Comparison of ENCODE assay signal across 23 cellular contexts in the genomic region with DNA sequence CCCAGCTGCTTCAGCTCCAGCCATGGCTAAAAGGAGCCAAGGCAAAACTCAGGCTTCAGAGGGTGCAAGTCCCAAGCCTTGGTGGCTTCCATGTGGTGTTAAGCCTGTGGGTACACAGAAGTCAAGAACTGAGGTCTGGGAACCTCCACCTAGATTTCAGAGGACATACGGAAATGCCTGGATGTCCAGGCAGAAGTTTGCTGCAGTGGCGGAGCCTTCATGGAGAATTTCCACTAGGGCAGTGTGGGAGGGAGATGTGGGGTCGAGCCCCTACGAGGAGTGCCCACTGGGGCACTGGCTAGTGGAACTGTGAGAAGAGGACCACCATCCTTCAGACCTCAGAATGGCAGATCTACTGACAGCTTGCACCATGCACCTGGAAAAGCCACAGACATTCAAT.
DNase-seq lines count a peak whose midpoint lies in the region; ATAC-seq, FAIRE-seq and TF ChIP-seq lines count a peak whose summit lies in the region.
"Had no signal": no experiment of that assay in that cellular context is flagged by ENCODE, and none has a peak within 500 bp of the region (broad histone marks: within the 10 kb centered on the region; RNA-seq: fewer than 3 reads in every experiment).

No MANE protein-coding gene starts in this region.

- WGBS in A549 (ENCODE audit: missing lambda C conversion rate) = no CpG with 5 or more reads among the region's 4 CpGs
- 91 to 100% methylated on average over 2 to 4 of the region's 4 CpGs for WGBS in endodermal cell (ENCODE audit: insufficient coverage in 1 of 2, insufficient read length in 1 of 2), 2 experiments
- WGBS in esophagus muscularis mucosa = 100% methylated on average over 2 of the region's 4 CpGs

- H3K9me3 Mint-ChIP-seq in endodermal cell = peaks cover 49% of the 10 kb centered on the region

- no peak for TF ChIP-seq RAD21 in A549 (conservative IDR thresholded peaks at IDR 0.05 in 1 of 2, IDR thresholded peaks at IDR 0.05 in 1 of 2)

- no peaks in the 10 kb centered on the region for H3K4me1 ChIP-seq in A549
- no peaks in the 10 kb centered on the region for H3K4me1 ChIP-seq in HEK293 (ENCODE audit: control insufficient read depth, insufficient read depth, low read length)
- no peaks in the 10 kb centered on the region for H3K4me1 ChIP-seq in endodermal cell (ENCODE audit: control insufficient read depth, insufficient read depth, low read length)
- peaks cover 0 to 7% (median 2%) of the 10 kb centered on the region in 4 donors for H3K4me1 ChIP-seq in esophagus muscularis mucosa
- peaks cover 4% of the 10 kb centered on the region for H3K4me1 ChIP-seq in Karpas-422 (ENCODE audit: low read length)
- peaks cover 0 to 5% of the 10 kb centered on the region in 2 donors for H3K4me1 ChIP-seq in right atrium auricular region
- H3K4me1 ChIP-seq: Caco-2 had no signal

- no peak for FAIRE-seq in A549 (lab: Jason Lieb, UNC)
- FAIRE-seq: A204.1, D721Med, G401.6, GM12892, GM18507 had no signal

- no peak for TF ChIP-seq CTCF in A549 (IDR thresholded peaks at IDR 0.05)
- no peak for TF ChIP-seq CTCF in HEK293 (tag by site-specific recombination; IDR thresholded peaks at IDR 0.05)
- TF ChIP-seq CTCF in endodermal cell (conservative IDR thresholded peaks at IDR 0.05) = no peak
- TF ChIP-seq CTCF in esophagus muscularis mucosa (IDR thresholded peaks at IDR 0.05) = no peak
- no peak for TF ChIP-seq CTCF in right atrium auricular region (IDR thresholded peaks at IDR 0.05)

- intact Hi-C loops in esophagus muscularis mucosa (cut with DNase I) (no loop called here), head of caudate nucleus (cut with DNase I) (no loop called here)

- no peak overlapping the region for H3K4me2 ChIP-seq in A549
- H3K4me2 ChIP-seq in Karpas-422 (ENCODE audit: low read depth, low read length, poor library complexity, severe bottlenecking) = no peak overlapping the region
- H3K4me2 ChIP-seq: BLaER1 treated with 17β-estradiol and CSF1 and Interleukin-3, amounts not matched to agents 10 nM and 100 nM had no signal

- peaks cover 14% of the 10 kb centered on the region for H3K36me3 Mint-ChIP-seq in endodermal cell (ENCODE audit: low read depth)
- H3K36me3 Mint-ChIP-seq: CD8-positive, alpha-beta T cell had no signal

- H3K36me3 ChIP-seq in HEK293 (ENCODE audit: control insufficient read depth in 2 of 2, insufficient read depth in 1 of 2, low read length in 2 of 2) (no peaks in the 10 kb centered on the region), endodermal cell (ENCODE audit: control insufficient read depth, insufficient read depth, low read length) (no peaks in the 10 kb centered on the region), esophagus muscularis mucosa (no peaks in the 10 kb centered on the region), Karpas-422 (ENCODE audit: insufficient read depth, low read length) (no peaks in the 10 kb centered on the region), right atrium auricular region (no peaks in the 10 kb centered on the region)

- no peak overlapping the region for H3K4me3 ChIP-seq in A549
- H3K4me3 ChIP-seq in HEK293 (ENCODE audit: low read depth, low read length) = no peak overlapping the region
- peak overlapping the region; percentile 40 for H3K4me3 ChIP-seq in endodermal cell (ENCODE audit: low read length)
- H3K4me3 ChIP-seq in esophagus muscularis mucosa = no peak overlapping the region
- H3K4me3 ChIP-seq in Karpas-422 (ENCODE audit: low read length) = no peak overlapping the region
- no peak overlapping the region for H3K4me3 ChIP-seq in right atrium auricular region

- H3K79me2 ChIP-seq in Karpas-422 (ENCODE audit: low read length) = no peaks in the 10 kb centered on the region

- H3K9me3 ChIP-seq in A549 = peaks cover 20% of the 10 kb centered on the region
- H3K9me3 ChIP-seq in HEK293 (ENCODE audit: control insufficient read depth, insufficient read depth, low read depth, low read length) = no peaks in the 10 kb centered on the region
- H3K9me3 ChIP-seq in endodermal cell (ENCODE audit: control insufficient read depth, low read length) = peaks cover 38% of the 10 kb centered on the region
- H3K9me3 ChIP-seq in esophagus muscularis mucosa = no peaks in the 10 kb centered on the region
- H3K9me3 ChIP-seq in Karpas-422 (ENCODE audit: low read length) = peaks cover 6% of the 10 kb centered on the region; the same call in 1 of the 2 replicates
- no peaks in the 10 kb centered on the region for H3K9me3 ChIP-seq in right atrium auricular region
- H3K9me3 ChIP-seq: Caco-2 had no signal

- H3K27ac ChIP-seq in A549 = no peak overlapping the region
- H3K27ac ChIP-seq in HEK293 (ENCODE audit: extremely low read depth, low read depth, low read length) = no peak overlapping the region
- no peak overlapping the region for H3K27ac ChIP-seq in endodermal cell (ENCODE audit: low read depth, low read length)
- H3K27ac ChIP-seq in esophagus muscularis mucosa (replicated peaks in 1 of 4) = no peak overlapping the region
- no peak overlapping the region for H3K27ac ChIP-seq in Karpas-422 (ENCODE audit: low read length)
- H3K27ac ChIP-seq in right atrium auricular region = no peak overlapping the region
- H3K27ac ChIP-seq: BLaER1 treated with 17β-estradiol and CSF1 and Interleukin-3, amounts not matched to agents 10 nM and 100 nM; C4-2B had no signal

- H3K4me3 Mint-ChIP-seq in endodermal cell = no peak overlapping the region
- H3K4me3 Mint-ChIP-seq: B cell; CD4-positive, alpha-beta T cell; CD8-positive, alpha-beta T cell had no signal

- H3K9ac ChIP-seq in endodermal cell (ENCODE audit: extremely low read depth, low read length, poor library complexity, severe bottlenecking) (no peak overlapping the region), Karpas-422 (ENCODE audit: low read length) (no peak overlapping the region)
- H3K9ac ChIP-seq: BLaER1 treated with 17β-estradiol and CSF1 and Interleukin-3, amounts not matched to agents 10 nM and 100 nM had no signal

- H3K27me3 Mint-ChIP-seq in endodermal cell (ENCODE audit: insufficient read depth) = peaks cover 43% of the 10 kb centered on the region

- H3K9me2 ChIP-seq in Karpas-422 (replicated peaks; ENCODE audit: insufficient read depth, low read length) = no peaks in the 10 kb centered on the region

- no peaks in the 10 kb centered on the region for H4K20me1 ChIP-seq in Karpas-422 (ENCODE audit: insufficient read depth, low read depth, low read length)
- H4K20me1 ChIP-seq: BLaER1 treated with 17β-estradiol and CSF1 and Interleukin-3, amounts not matched to agents 10 nM and 100 nM had no signal

- no peak for DNase-seq in A549 (ENCODE audit: low read depth in 1 of 2, low spot score in 1 of 2)
- no peak for DNase-seq in endodermal cell
- peak; percentile 14 for DNase-seq in esophagus muscularis mucosa (ENCODE audit: extremely low spot score)
- no peak for DNase-seq in Karpas-422
- DNase-seq in head of caudate nucleus = no peak
- DNase-seq in right atrium auricular region (ENCODE audit: low spot score) = no peak
- DNase-seq: 8988T; AML-193; Caco-2; Calu3; CD4-positive, alpha-beta T cell; CD8-positive, alpha-beta T cell; DMS79 treated with DMSO at 0.1 percent for 48 hours; GF-D8 had no signal

- CTCF ChIA-PET in A549 (lab: Yijun Ruan, JAX) (no interaction called here), HEK293 (lab: Yijun Ruan, JAX) (interaction anchor here (0.7 kb wide), 1 partner anchor 187 kb away, joined by 3 read pairs; no protein-coding TSS in a partner anchor)

- no peak for ATAC-seq in A549
- ATAC-seq: CD8-positive, alpha-beta T cell had no signal

- POLR2A ChIA-PET in A549 (lab: Yijun Ruan, JAX) (no interaction called here), HEK293 (lab: Yijun Ruan, JAX) (no interaction called here)

- TF ChIP-seq POLR2A in A549 (IDR thresholded peaks at IDR 0.05; ENCODE audit: low read length) = no peak
- no peak for TF ChIP-seq POLR2A in esophagus muscularis mucosa (IDR thresholded peaks at IDR 0.05; ENCODE audit: low read depth)

- no peak overlapping the region for H2AFZ ChIP-seq in Karpas-422 (ENCODE audit: low read length)

- H3K27ac Mint-ChIP-seq in endodermal cell = no peak overlapping the region
- H3K27ac Mint-ChIP-seq: B cell; CD4-positive, alpha-beta T cell; CD8-positive, alpha-beta T cell had no signal

- TF ChIP-seq EP300 in A549 (IDR thresholded peaks at IDR 0.05) = no peak
- no peak for TF ChIP-seq EP300 in esophagus muscularis mucosa (IDR thresholded peaks at IDR 0.05)

- H3K27me3 ChIP-seq in endodermal cell (ENCODE audit: control insufficient read depth, insufficient read depth, low read length, poor library complexity, severe bottlenecking) = peaks cover 11% of the 10 kb centered on the region
- H3K27me3 ChIP-seq in esophagus muscularis mucosa = no peaks in the 10 kb centered on the region
- no peaks in the 10 kb centered on the region for H3K27me3 ChIP-seq in Karpas-422 (ENCODE audit: low read length)
- H3K27me3 ChIP-seq in right atrium auricular region = no peaks in the 10 kb centered on the region
- H3K27me3 ChIP-seq: BLaER1 treated with 17β-estradiol and CSF1 and Interleukin-3, amounts not matched to agents 10 nM and 100 nM had no signal

- H3K4me1 Mint-ChIP-seq in endodermal cell = peaks cover 2% of the 10 kb centered on the region
- H3K4me1 Mint-ChIP-seq: B cell had no signal

TF ChIP-seq in A549, 52 proteins besides CTCF, POLR2A, EP300 and RAD21:
- peak; percentile 7 for TF ChIP-seq ZFP36 (IDR thresholded peaks at IDR 0.05; ENCODE audit: borderline replicate concordance, partially characterized antibody)
- TF ChIP-seq KDM5A (IDR thresholded peaks at IDR 0.05) = no peak

TF ChIP-seq in HEK293, 187 proteins besides CTCF, POLR2A, EP300 and RAD21 (continues in another document):
- no peak for TF ChIP-seq ZNF138 (tag by site-specific recombination; IDR thresholded peaks at IDR 0.05; ENCODE audit: borderline replicate concordance)
- TF ChIP-seq ZNF677 (tag by site-specific recombination; IDR thresholded peaks at IDR 0.05) = no peak
- no peak for TF ChIP-seq GLIS2 (tag by site-specific recombination; IDR thresholded peaks at IDR 0.05)
- TF ChIP-seq ZFHX2 (tag by site-specific recombination; conservative IDR thresholded peaks at IDR 0.05) = no peak
- TF ChIP-seq, protein P1, sequence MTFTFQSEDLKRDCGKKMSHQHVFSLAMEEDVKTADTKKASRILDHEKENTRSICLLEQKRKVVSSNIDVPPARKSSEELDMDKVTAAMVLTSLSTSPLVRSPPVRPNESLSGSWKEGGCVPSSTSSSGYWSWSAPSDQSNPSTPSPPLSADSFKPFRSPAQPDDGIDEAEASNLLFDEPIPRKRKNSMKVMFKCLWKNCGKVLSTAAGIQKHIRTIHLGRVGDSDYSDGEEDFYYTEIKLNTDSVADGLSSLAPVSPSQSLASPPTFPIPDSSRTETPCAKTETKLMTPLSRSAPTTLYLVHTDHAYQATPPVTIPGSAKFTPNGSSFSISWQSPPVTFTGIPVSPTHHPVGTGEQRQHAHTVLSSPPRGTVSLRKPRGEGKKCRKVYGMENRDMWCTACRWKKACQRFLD (tag by site-specific recombination; IDR thresholded peaks at IDR 0.05) = no peak
- no peak for TF ChIP-seq ZNF19 (tag by site-specific recombination; IDR thresholded peaks at IDR 0.05; ENCODE audit: low read depth)
